ENCODE assay signal across 9 cellular contexts in the genomic region with DNA sequence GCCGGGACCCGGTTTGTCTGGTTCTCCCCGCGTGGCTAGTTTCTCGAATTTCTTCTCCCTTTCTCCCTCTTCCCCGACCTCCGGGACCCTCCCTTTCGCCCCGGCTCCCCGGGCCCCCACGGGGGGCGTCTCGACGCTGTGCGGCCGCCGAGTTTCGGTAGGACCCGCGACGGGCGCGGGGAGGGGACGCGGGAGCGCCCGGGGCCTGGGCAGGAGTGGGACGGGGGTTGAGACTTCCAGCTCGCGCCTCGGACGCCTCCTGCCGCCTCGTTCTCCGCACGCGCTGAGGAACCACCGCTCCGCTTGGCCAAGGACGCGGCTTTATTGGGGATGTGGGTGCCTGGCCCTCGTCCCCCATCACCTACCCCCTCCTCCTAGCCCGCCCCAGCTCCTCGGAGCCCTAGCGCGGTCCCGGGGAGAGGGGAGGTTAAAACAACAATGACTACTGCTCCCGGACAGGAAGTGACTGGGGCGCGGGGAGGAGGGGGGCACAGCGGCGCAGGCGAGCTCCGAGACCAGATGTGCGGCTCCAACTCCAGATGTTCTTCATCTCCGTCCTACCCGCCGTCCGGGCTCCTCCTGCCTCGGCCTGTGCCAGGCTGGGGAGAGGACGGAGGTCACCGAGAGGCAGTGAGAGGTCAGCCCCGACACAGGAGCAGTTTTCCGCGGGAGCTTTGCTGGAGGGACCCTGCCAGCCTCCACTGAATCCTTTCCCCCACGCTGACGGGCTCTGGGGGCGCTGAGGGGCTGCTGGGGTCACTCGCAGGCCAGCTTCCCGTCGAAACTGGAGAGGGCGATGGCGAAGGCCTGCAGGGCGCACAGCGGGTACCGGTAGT. TPM values are rescaled to one million over a fixed set of nuclear protein-coding genes. Genes with fewer than 3 reads are reported as not detected.
DNase-seq lines count a peak whose midpoint lies in the region; ATAC-seq and TF ChIP-seq lines count a peak whose summit lies in the region.
"Had no signal": no experiment of that assay in that cellular context is flagged by ENCODE, and none has a peak within 500 bp of the region (broad histone marks: within the 10 kb centered on the region; RNA-seq: fewer than 3 reads in every experiment).

No MANE protein-coding gene starts in this region.

- peak overlapping the region; percentile 80 to 86 for H3K4me3 Mint-ChIP-seq in stimulated activated naive CD8-positive, alpha-beta T cell treated with anti-CD3 and anti-CD28 coated beads, Interleukin-15, amount 100 ng/mL, for 72 hours

- H3K36me3 ChIP-seq in HUES64 (ENCODE audit: insufficient read depth, low read length): no peaks in the 10 kb centered on the region
- no peaks in the 10 kb centered on the region for H3K36me3 ChIP-seq in lung (ENCODE audit: control insufficient read depth in 2 of 2, insufficient read depth in 2 of 2, low read length in 2 of 2)

- peak overlapping the region; percentile 74 for H3K4me3 ChIP-seq in HUES64 (ENCODE audit: low read length)
- H3K4me3 ChIP-seq in lung: peak overlapping the region; percentile 39

- no peak for TF ChIP-seq CTCF in lung (IDR thresholded peaks at IDR 0.05; ENCODE audit: control extremely low read depth, extremely low read depth)

- peaks cover 37% of the 10 kb centered on the region for H3K4me1 ChIP-seq in HUES64 (ENCODE audit: insufficient read depth, low read length)
- H3K4me1 ChIP-seq in lung (ENCODE audit: control insufficient read depth in 2 of 2, insufficient read depth in 2 of 2, low read length in 2 of 2): peaks cover 0 to 28% of the 10 kb centered on the region in 2 donors

- H3K27ac Mint-ChIP-seq in stimulated activated naive CD8-positive, alpha-beta T cell treated with anti-CD3 and anti-CD28 coated beads, Interleukin-15, amount 100 ng/mL, for 72 hours: peak overlapping the region; percentile 22 to 28

- WGBS in HUES64: 3% methylated on average over 75 of the region's 76 CpGs
- 5% methylated on average over 56 to 76 of the region's 76 CpGs for WGBS in lung, 2 donors

- H3K27me3 ChIP-seq in HUES64 (ENCODE audit: insufficient read depth, low read length) (peaks cover 8% of the 10 kb centered on the region), lung (ENCODE audit: control insufficient read depth, insufficient read depth) (no peaks in the 10 kb centered on the region)

- H3K27ac ChIP-seq in HUES64 (ENCODE audit: low read depth, low read length): peak overlapping the region; percentile 83
- H3K27ac ChIP-seq in lung (ENCODE audit: low read depth in 1 of 2, low read length in 1 of 2): peak overlapping the region; percentile 89 to 91

- no peaks in the 10 kb centered on the region for H3K9me3 Mint-ChIP-seq in stimulated activated naive CD8-positive, alpha-beta T cell treated with anti-CD3 and anti-CD28 coated beads, Interleukin-15, amount 100 ng/mL, for 72 hours

- ATAC-seq in activated CD4-positive, CD25-positive, alpha-beta regulatory T cell treated with anti-CD3 and anti-CD28 coated beads, Interleukin-2, amount 50 U/mL, for 24 hours: peak; percentile 41 to 55
- ATAC-seq in lung (ENCODE audit: insufficient read depth, low FRiP score): peak; percentile 41
- peak; percentile 64 for ATAC-seq in stimulated activated naive CD8-positive, alpha-beta T cell treated with anti-CD3 and anti-CD28 coated beads, Interleukin-15, amount 100 ng/mL, for 72 hours
- no peak for ATAC-seq in GM21447 (IDR thresholded peaks at IDR 0.05; ENCODE audit: unreplicated experiment)
- no peak for ATAC-seq in GM21528 (IDR thresholded peaks at IDR 0.05; ENCODE audit: low FRiP score, unreplicated experiment)

- H3K4me1 Mint-ChIP-seq in stimulated activated naive CD8-positive, alpha-beta T cell treated with anti-CD3 and anti-CD28 coated beads, Interleukin-15, amount 100 ng/mL, for 72 hours: peaks cover 28% of the 10 kb centered on the region

- peak overlapping the region; percentile 91 for H3K9ac ChIP-seq in HUES64 (ENCODE audit: low read depth, low read length)

- H3K27me3 Mint-ChIP-seq in stimulated activated naive CD8-positive, alpha-beta T cell treated with anti-CD3 and anti-CD28 coated beads, Interleukin-15, amount 100 ng/mL, for 72 hours: peaks cover 34% of the 10 kb centered on the region

- H3K9me3 ChIP-seq in HUES64 (ENCODE audit: insufficient read depth, low read depth, low read length): no peaks in the 10 kb centered on the region
- no peaks in the 10 kb centered on the region for H3K9me3 ChIP-seq in lung (ENCODE audit: control insufficient read depth in 2 of 2, insufficient read depth in 1 of 2, low read length in 1 of 2)

- peak; percentile 13 for DNase-seq in CD1c-positive myeloid dendritic cell (ENCODE audit: extremely low spot score)
- DNase-seq in ecto neural progenitor cell (ENCODE audit: low spot score): peak; percentile 81
- DNase-seq in lung (ENCODE audit: low spot score): peak; percentile 65
- peak; percentile 53 to 57 for DNase-seq in stimulated activated naive CD8-positive, alpha-beta T cell treated with anti-CD3 and anti-CD28 coated beads, Interleukin-15, amount 100 ng/mL, for 72 hours

RNA-seq across cellular contexts. Expression of gene TEAD3, which starts 0.9 kb away (rescaled TPM):
- polyA plus RNA-seq in HUES64 (2013, experiment 1 of 2): 15.5 TPM
- 18.1 TPM for polyA plus RNA-seq in HUES64 (2013, experiment 2 of 2)
- total RNA-seq in lung: 10 to 100 TPM; 19.2 to 20.7 TPM
- 10 to 100 TPM; 15.0 to 17.8 TPM for polyA plus RNA-seq in lung

RNA-seq across cellular contexts. Expression of gene TULP1, which starts 14.9 kb away (rescaled TPM):
- 0.30 TPM for polyA plus RNA-seq in HUES64 (2013, experiment 1 of 2)
- polyA plus RNA-seq in HUES64 (2013, experiment 2 of 2): 0.13 TPM
- total RNA-seq in lung: 1 to 10 TPM in 1 of 2 donors, not detected in 1; 2.6 TPM
- under 1 TPM; 0.05 to 0.26 TPM for polyA plus RNA-seq in lung
- total RNA-seq: subcutaneous adipose tissue had no signal

RNA-seq across cellular contexts. Expression of gene RPL10A, which starts 29.6 kb away (rescaled TPM):
- 1,734 TPM for polyA plus RNA-seq in HUES64 (2013, experiment 1 of 2)
- 1,847 TPM for polyA plus RNA-seq in HUES64 (2013, experiment 2 of 2)
- 1,000 to 10,000 TPM; 1,164 to 1,688 TPM for total RNA-seq in lung
- 1,000 to 10,000 TPM in 1 of 2 donors, 100 to 1,000 TPM in 1; 986 to 1,885 TPM for polyA plus RNA-seq in lung

RNA-seq across cellular contexts. Expression of gene FANCE, which starts 45.7 kb away (rescaled TPM):
- polyA plus RNA-seq in HUES64 (2013, experiment 1 of 2): 8.7 TPM
- 10.3 TPM for polyA plus RNA-seq in HUES64 (2013, experiment 2 of 2)
- total RNA-seq in lung: 1 to 10 TPM; 6.4 to 7.3 TPM
- polyA plus RNA-seq in lung: 1 to 10 TPM; 3.1 to 6.1 TPM

Comparison
In these comparisons a context has a peak if more than half of its experiments do, and no peak if none do; other contexts are left out.
1. DNase-seq: peak in every context shown above with its lines; median percentile 81 in ecto neural progenitor cell; 65 in lung; 55 in stimulated activated naive CD8-positive, alpha-beta T cell treated with anti-CD3 and anti-CD28 coated beads, Interleukin-15, amount 100 ng/mL, for 72 hours; 13 in CD1c-positive myeloid dendritic cell.
2. ATAC-seq: peak in activated CD4-positive, CD25-positive, alpha-beta regulatory T cell treated with anti-CD3 and anti-CD28 coated beads, Interleukin-2, amount 50 U/mL, for 24 hours (2 of 2), lung (single experiment) and stimulated activated naive CD8-positive, alpha-beta T cell treated with anti-CD3 and anti-CD28 coated beads, Interleukin-15, amount 100 ng/mL, for 72 hours (single experiment); none in GM21447 (single experiment) and GM21528 (single experiment).